In genomic region chr11:32990481-32990880, GRCh38 we compare ENCODE assay signal across 2 cellular contexts.
TF ChIP-seq lines count a peak whose summit lies in the region.

No MANE protein-coding gene starts in this region.

TF ChIP-seq in HEK293, 187 proteins besides CTCF, POLR2A, EP300 and RAD21 (continues in another document):
- TF ChIP-seq ZNF175 (tag by site-specific recombination; IDR thresholded peaks at IDR 0.05) = no peak
- peak; percentile 63 for TF ChIP-seq ZNF510 (tag by site-specific recombination; IDR thresholded peaks at IDR 0.05; ENCODE audit: insufficient replicate concordance)
- TF ChIP-seq ZNF654 (tag by site-specific recombination; IDR thresholded peaks at IDR 0.05; ENCODE audit: low read depth) = peak; percentile 43
- TF ChIP-seq ZNF138 (tag by site-specific recombination; IDR thresholded peaks at IDR 0.05; ENCODE audit: borderline replicate concordance) = no peak
- TF ChIP-seq HOXC10 (CRISPR knock-in tag; IDR thresholded peaks at IDR 0.05) = no peak
- no peak for TF ChIP-seq SALL2 (tag by site-specific recombination; IDR thresholded peaks at IDR 0.05; ENCODE audit: borderline replicate concordance)
- TF ChIP-seq ZNF555 (tag by site-specific recombination; conservative IDR thresholded peaks at IDR 0.05) = peak; percentile 84
- no peak for TF ChIP-seq ZNF132 (tag by site-specific recombination; IDR thresholded peaks at IDR 0.05; ENCODE audit: borderline replicate concordance)
- TF ChIP-seq ZFHX2 (tag by site-specific recombination; conservative IDR thresholded peaks at IDR 0.05) = no peak
- no peak for TF ChIP-seq ZNF302 (tag by site-specific recombination; IDR thresholded peaks at IDR 0.05; ENCODE audit: low read depth)
- TF ChIP-seq ZNF140 (tag by site-specific recombination; IDR thresholded peaks at IDR 0.05) = peak; percentile 68; the same call in 1 of the 2 replicates
- TF ChIP-seq ZNF558 (tag by site-specific recombination; IDR thresholded peaks at IDR 0.05) = peak; percentile 69; the same call in 1 of the 2 replicates
- peak; percentile 50; the same call in 1 of the 2 replicates for TF ChIP-seq ZXDB (tag by site-specific recombination; IDR thresholded peaks at IDR 0.05)
- TF ChIP-seq, protein P1, sequence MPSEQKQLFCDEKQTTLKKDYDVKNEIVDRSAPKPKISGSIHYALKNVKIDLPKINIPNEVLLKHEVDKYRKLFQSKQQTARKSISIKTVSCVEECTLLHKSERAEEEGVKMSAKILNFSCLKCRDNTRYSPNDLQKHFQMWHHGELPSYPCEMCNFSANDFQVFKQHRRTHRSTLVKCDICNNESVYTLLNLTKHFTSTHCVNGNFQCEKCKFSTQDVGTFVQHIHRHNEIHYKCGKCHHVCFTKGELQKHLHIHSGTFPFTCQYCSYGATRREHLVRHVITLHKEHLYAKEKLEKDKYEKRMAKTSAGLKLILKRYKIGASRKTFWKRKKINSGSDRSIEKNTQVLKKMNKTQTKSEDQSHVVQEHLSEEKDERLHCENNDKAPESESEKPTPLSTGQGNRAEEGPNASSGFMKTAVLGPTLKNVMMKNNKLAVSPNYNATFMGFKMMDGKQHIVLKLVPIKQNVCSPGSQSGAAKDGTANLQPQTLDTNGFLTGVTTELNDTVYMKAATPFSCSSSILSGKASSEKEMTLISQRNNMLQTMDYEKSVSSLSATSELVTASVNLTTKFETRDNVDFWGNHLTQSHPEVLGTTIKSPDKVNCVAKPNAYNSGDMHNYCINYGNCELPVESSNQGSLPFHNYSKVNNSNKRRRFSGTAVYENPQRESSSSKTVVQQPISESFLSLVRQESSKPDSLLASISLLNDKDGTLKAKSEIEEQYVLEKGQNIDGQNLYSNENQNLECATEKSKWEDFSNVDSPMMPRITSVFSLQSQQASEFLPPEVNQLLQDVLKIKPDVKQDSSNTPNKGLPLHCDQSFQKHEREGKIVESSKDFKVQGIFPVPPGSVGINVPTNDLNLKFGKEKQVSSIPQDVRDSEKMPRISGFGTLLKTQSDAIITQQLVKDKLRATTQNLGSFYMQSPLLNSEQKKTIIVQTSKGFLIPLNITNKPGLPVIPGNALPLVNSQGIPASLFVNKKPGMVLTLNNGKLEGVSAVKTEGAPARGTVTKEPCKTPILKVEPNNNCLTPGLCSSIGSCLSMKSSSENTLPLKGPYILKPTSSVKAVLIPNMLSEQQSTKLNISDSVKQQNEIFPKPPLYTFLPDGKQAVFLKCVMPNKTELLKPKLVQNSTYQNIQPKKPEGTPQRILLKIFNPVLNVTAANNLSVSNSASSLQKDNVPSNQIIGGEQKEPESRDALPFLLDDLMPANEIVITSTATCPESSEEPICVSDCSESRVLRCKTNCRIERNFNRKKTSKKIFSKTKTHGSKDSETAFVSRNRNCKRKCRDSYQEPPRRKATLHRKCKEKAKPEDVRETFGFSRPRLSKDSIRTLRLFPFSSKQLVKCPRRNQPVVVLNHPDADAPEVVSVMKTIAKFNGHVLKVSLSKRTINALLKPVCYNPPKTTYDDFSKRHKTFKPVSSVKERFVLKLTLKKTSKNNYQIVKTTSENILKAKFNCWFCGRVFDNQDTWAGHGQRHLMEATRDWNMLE (tag by site-specific recombination; conservative IDR thresholded peaks at IDR 0.05; ENCODE audit: low read depth) = peak; percentile 89
- TF ChIP-seq ZNF214 (tag by site-specific recombination; IDR thresholded peaks at IDR 0.05; ENCODE audit: borderline replicate concordance) = no peak
- no peak for TF ChIP-seq KLF1 (tag by site-specific recombination; IDR thresholded peaks at IDR 0.05)
- no peak for TF ChIP-seq ZNF423 (tag by site-specific recombination; IDR thresholded peaks at IDR 0.05)
- TF ChIP-seq ZNF501 (tag by site-specific recombination; IDR thresholded peaks at IDR 0.05) = 0 out of 2 replicates have a peak, but pooled peaks have one; percentile 59
- no peak for TF ChIP-seq ZNF610 (tag by site-specific recombination; IDR thresholded peaks at IDR 0.05; ENCODE audit: borderline replicate concordance)
- 0 out of 2 replicates have a peak, but pooled peaks have one; percentile 49 for TF ChIP-seq ZNF404 (tag by site-specific recombination; IDR thresholded peaks at IDR 0.05)
- no peak for TF ChIP-seq ZBTB20 (tag by site-specific recombination; IDR thresholded peaks at IDR 0.05)
- no peak for TF ChIP-seq ZNF830 (tag by site-specific recombination; IDR thresholded peaks at IDR 0.05; ENCODE audit: low read depth)
- TF ChIP-seq ZNF621 (tag by site-specific recombination; IDR thresholded peaks at IDR 0.05) = no peak
- TF ChIP-seq ZNF560 (tag by site-specific recombination; IDR thresholded peaks at IDR 0.05; ENCODE audit: borderline replicate concordance) = peak; percentile 51; the same call in 1 of the 2 replicates
- TF ChIP-seq ZNF292 (tag by site-specific recombination; IDR thresholded peaks at IDR 0.05; ENCODE audit: borderline replicate concordance, low read depth) = peak; percentile 48; the same call in 1 of the 2 replicates
- TF ChIP-seq OSR2 (tag by site-specific recombination; IDR thresholded peaks at IDR 0.05) = no peak
- TF ChIP-seq ZNF426 (tag by site-specific recombination; IDR thresholded peaks at IDR 0.05) = peak; percentile 88
- TF ChIP-seq ZBTB11 (tag by site-specific recombination; conservative IDR thresholded peaks at IDR 0.05; ENCODE audit: low read depth) = peak; percentile 73

TF ChIP-seq in GM12878, 131 proteins besides CTCF, POLR2A, EP300 and RAD21:
- TF ChIP-seq IRF5 (IDR thresholded peaks at IDR 0.05; ENCODE audit: borderline replicate concordance) = no peak
- no peak for TF ChIP-seq KDM1A (IDR thresholded peaks at IDR 0.05; ENCODE audit: borderline replicate concordance)
